18 cellular contexts compared by ENCODE assay signal in genomic region chr11:79264284-79264683, GRCh38.
"Had no signal": no experiment of that assay in that cellular context is flagged by ENCODE, and none has a peak within 500 bp of the region (broad histone marks: within the 10 kb centered on the region; RNA-seq: fewer than 3 reads in every experiment).

No MANE protein-coding gene starts in this region.

- H3K27me3 Mint-ChIP-seq: activated CD4-positive, alpha-beta memory T cell treated with anti-CD3 and anti-CD28 coated beads, Interleukin-2, amount 10 ng/mL, durations not matched to agents 7 days and 5 days; activated naive CD4-positive, alpha-beta T cell treated with anti-CD3 and anti-CD28 coated beads, Interleukin-2, amount 50 U/mL, for 24 hours; activated T-cell treated with anti-CD3 and anti-CD28 coated beads, Interleukin-2, amount 50 U/mL, for 24 hours; central memory CD8-positive, alpha-beta T cell; T-helper 17 cell had no signal

- H3K36me3 Mint-ChIP-seq: activated naive CD4-positive, alpha-beta T cell treated with anti-CD3 and anti-CD28 coated beads, Interleukin-2, amount 50 U/mL, for 24 hours; memory B cell; WTC11 had no signal

- H3K36me3 ChIP-seq: adrenal gland, esophagus squamous epithelium, tibial artery had no signal

- H3K4me3 Mint-ChIP-seq: activated CD4-positive, alpha-beta memory T cell treated with anti-CD3 and anti-CD28 coated beads, Interleukin-2, amount 10 ng/mL, durations not matched to agents 7 days and 5 days; activated naive CD4-positive, alpha-beta T cell treated with anti-CD3 and anti-CD28 coated beads, Interleukin-2, amount 50 U/mL, for 24 hours; activated T-cell treated with anti-CD3 and anti-CD28 coated beads, Interleukin-2, amount 50 U/mL, for 24 hours; central memory CD8-positive, alpha-beta T cell; memory B cell; T-helper 17 cell; WTC11 had no signal

- DNase-seq: activated CD4-positive, alpha-beta memory T cell treated with anti-CD3 and anti-CD28 coated beads, Interleukin-2, amount 10 ng/mL, durations not matched to agents 7 days and 5 days; activated CD4-positive, alpha-beta T cell treated with anti-CD3 and anti-CD28 coated beads for 4 hours; activated effector memory CD4-positive, alpha-beta T cell treated with Interleukin-2 at 50 U/mL for 16 hours; activated T-cell treated with anti-CD3 and anti-CD28 coated beads, Interleukin-2, amount 50 U/mL, for 24 hours; adrenal gland; body of pancreas; esophagus squamous epithelium; foreskin fibroblast; glutamatergic neuron; left ventricle myocardium superior; stimulated activated naive CD4-positive, alpha-beta T cell; T-helper 17 cell; tibial artery had no signal

- H3K4me3 ChIP-seq: adrenal gland, body of pancreas, coronary artery, esophagus squamous epithelium, tibial artery had no signal

- H3K27me3 ChIP-seq: adrenal gland, body of pancreas, tibial artery had no signal

- H3K4me1 Mint-ChIP-seq: activated CD4-positive, alpha-beta memory T cell treated with anti-CD3 and anti-CD28 coated beads, Interleukin-2, amount 10 ng/mL, durations not matched to agents 7 days and 5 days; activated naive CD4-positive, alpha-beta T cell treated with anti-CD3 and anti-CD28 coated beads, Interleukin-2, amount 50 U/mL, for 24 hours; central memory CD8-positive, alpha-beta T cell; memory B cell; T-helper 17 cell had no signal

- H3K4me1 ChIP-seq: adrenal gland, body of pancreas, tibial artery had no signal

- ATAC-seq: body of pancreas, left ventricle myocardium superior, T-helper 17 cell, WTC11 had no signal

- H3K27ac Mint-ChIP-seq: activated CD4-positive, alpha-beta memory T cell treated with anti-CD3 and anti-CD28 coated beads, Interleukin-2, amount 10 ng/mL, durations not matched to agents 7 days and 5 days; activated naive CD4-positive, alpha-beta T cell treated with anti-CD3 and anti-CD28 coated beads, Interleukin-2, amount 50 U/mL, for 24 hours; activated T-cell treated with anti-CD3 and anti-CD28 coated beads, Interleukin-2, amount 50 U/mL, for 24 hours; memory B cell; T-helper 17 cell; WTC11 had no signal

- H3K9me3 ChIP-seq: adrenal gland, body of pancreas, esophagus squamous epithelium, tibial artery had no signal

- H3K27ac ChIP-seq: adrenal gland, body of pancreas, coronary artery, esophagus squamous epithelium, tibial artery had no signal

- H3K9me3 Mint-ChIP-seq: activated naive CD4-positive, alpha-beta T cell treated with anti-CD3 and anti-CD28 coated beads, Interleukin-2, amount 50 U/mL, for 24 hours; activated T-cell treated with anti-CD3 and anti-CD28 coated beads, Interleukin-2, amount 50 U/mL, for 24 hours; central memory CD8-positive, alpha-beta T cell; WTC11 had no signal
